ENCODE assay signal across 8 cellular contexts in the genomic region with DNA sequence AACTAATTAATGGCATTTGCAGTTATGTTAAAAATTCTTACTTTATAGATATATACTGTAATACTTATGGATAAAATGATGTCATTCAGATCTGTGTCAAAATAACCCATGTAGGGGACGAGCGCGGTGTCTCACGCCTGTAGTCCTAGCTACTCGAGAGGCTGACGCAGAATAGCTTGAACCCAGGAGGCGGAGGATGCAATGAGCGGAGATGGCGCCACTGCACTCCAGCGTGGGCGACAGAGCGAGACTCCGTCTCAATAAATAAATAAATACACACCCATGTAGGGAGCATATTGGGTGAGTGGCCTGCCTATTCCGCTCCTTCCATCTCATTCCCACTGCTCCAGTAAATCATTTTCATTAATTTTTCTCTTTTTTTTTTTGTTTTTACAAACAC. TPM values are rescaled to one million over a fixed set of nuclear protein-coding genes. Genes with fewer than 3 reads are reported as not detected.
A peak's percentile ranks its signal among the peaks of the same experiment; 100 is the strongest.
DNase-seq lines count a peak whose midpoint lies in the region; ATAC-seq and TF ChIP-seq lines count a peak whose summit lies in the region.

No MANE protein-coding gene starts in this region.

- H3K27ac ChIP-seq in CD8-positive, alpha-beta T cell (ENCODE audit: low read depth, low read length) = peak overlapping the region; percentile 82
- H3K27ac ChIP-seq in Peyer's patch (peak overlapping the region in 3 of 4 donors; percentile 79 to 91 (median 82)), duodenal mucosa (ENCODE audit: low read depth, low read length) (no peak overlapping the region)

- CTCF ChIA-PET in CD8-positive, alpha-beta T cell (lab: Charles Lee) = interaction anchor here (4.2 kb wide), 1 partner anchor 14 kb away, joined by 25 read pairs; no protein-coding TSS in a partner anchor

- H3K27ac Mint-ChIP-seq in CD8-positive, alpha-beta T cell = peak overlapping the region; percentile 98
- H3K27ac Mint-ChIP-seq in naive B cell = peak overlapping the region; percentile 99 to 100 (median 100)

- no peaks in the 10 kb centered on the region for H3K27me3 ChIP-seq in CD8-positive, alpha-beta T cell (ENCODE audit: insufficient read depth, low read length)
- H3K27me3 ChIP-seq in Peyer's patch (no peaks in the 10 kb centered on the region), duodenal mucosa (ENCODE audit: control insufficient read depth in 1 of 2, insufficient read depth in 2 of 2, low read length in 2 of 2) (no peaks in the 10 kb centered on the region)

- H3K4me3 Mint-ChIP-seq in CD8-positive, alpha-beta T cell = peak overlapping the region; percentile 99
- H3K4me3 Mint-ChIP-seq in naive B cell = peak overlapping the region; percentile 93 to 100 (median 98)

- TF ChIP-seq POLR2A in Peyer's patch (IDR thresholded peaks at IDR 0.05) = no peak

- H3K4me1 ChIP-seq in CD8-positive, alpha-beta T cell (ENCODE audit: insufficient read depth, low read length) = peaks cover 10% of the 10 kb centered on the region
- H3K4me1 ChIP-seq in Peyer's patch (no peaks in the 10 kb centered on the region), duodenal mucosa (ENCODE audit: control insufficient read depth in 1 of 2, insufficient read depth in 2 of 2, low read length in 2 of 2) (peaks cover 0 to 5% of the 10 kb centered on the region in 2 donors)

- no peaks in the 10 kb centered on the region for H3K9me3 ChIP-seq in CD8-positive, alpha-beta T cell (ENCODE audit: low read length)
- H3K9me3 ChIP-seq in Peyer's patch (no peaks in the 10 kb centered on the region), duodenal mucosa (ENCODE audit: control insufficient read depth in 1 of 2, low read length in 2 of 2) (no peaks in the 10 kb centered on the region)

- peaks cover 44% of the 10 kb centered on the region for H3K36me3 Mint-ChIP-seq in CD8-positive, alpha-beta T cell
- H3K36me3 Mint-ChIP-seq in naive B cell = peaks cover 4 to 15% of the 10 kb centered on the region in 2 donors

- peak overlapping the region in 1 of 2 donors; percentile 85 for H3K9ac ChIP-seq in duodenal mucosa (ENCODE audit: low read depth in 1 of 2, low read length in 2 of 2)

- peak overlapping the region; percentile 73 for H3K4me3 ChIP-seq in CD8-positive, alpha-beta T cell (ENCODE audit: low read depth, low read length)
- peak overlapping the region; percentile 59 to 70 (median 64) for H3K4me3 ChIP-seq in Peyer's patch
- H3K4me3 ChIP-seq in duodenal mucosa (ENCODE audit: low read depth in 1 of 2, low read length in 2 of 2) = peak overlapping the region; percentile 85 to 89

- POLR2A ChIA-PET in CD8-positive, alpha-beta T cell (lab: Charles Lee) = no interaction called here

- peaks cover 19% of the 10 kb centered on the region for H3K36me3 ChIP-seq in CD8-positive, alpha-beta T cell (ENCODE audit: insufficient read depth, low read length)
- H3K36me3 ChIP-seq in Peyer's patch (peaks cover 0 to 35% (median 0%) of the 10 kb centered on the region in 3 donors), duodenal mucosa (ENCODE audit: control insufficient read depth in 1 of 2, insufficient read depth in 2 of 2, low read length in 2 of 2) (peaks cover 9 to 30% of the 10 kb centered on the region in 2 donors)

- peak; percentile 14 for ATAC-seq in CD8-positive, alpha-beta T cell
- peak; percentile 43 to 57 for ATAC-seq in naive B cell (ENCODE audit: low read depth in 2 of 2)
- ATAC-seq in GM19397 (IDR thresholded peaks at IDR 0.05; ENCODE audit: unreplicated experiment) = no peak

- DNase-seq in CD8-positive, alpha-beta T cell = peak in 2 of 7 experiments; percentile 29 to 31
- DNase-seq in Peyer's patch (no peak), naive B cell (peak; percentile 21), HuH-7.5 (ENCODE audit: low spot score) (no peak), NCI-H2107 treated with DMSO at 0.1 percent for 48 hours (lab: John Stamatoyannopoulos, UW; ENCODE audit: unreplicated experiment) (no peak), inferior parietal cortex (ENCODE audit: extremely low spot score) (no peak)

- H3K9me3 Mint-ChIP-seq in CD8-positive, alpha-beta T cell = no peaks in the 10 kb centered on the region
- H3K9me3 Mint-ChIP-seq in naive B cell = no peaks in the 10 kb centered on the region

- H3K27me3 Mint-ChIP-seq in CD8-positive, alpha-beta T cell (ENCODE audit: low read depth) = no peaks in the 10 kb centered on the region
- H3K27me3 Mint-ChIP-seq in naive B cell = no peaks in the 10 kb centered on the region

- intact Hi-C loops in CD8-positive, alpha-beta T cell (cut with DNase I, micrococcal nuclease) = loop anchor here in 1 of 2 experiments (10.0 kb wide), 1 partner anchor 217 kb away; the partner anchor contains the start of genes ACO2 and PHF5A

- H3K4me1 Mint-ChIP-seq in CD8-positive, alpha-beta T cell (ENCODE audit: low read depth) = peaks cover 39% of the 10 kb centered on the region
- peaks cover 14 to 37% (median 33%) of the 10 kb centered on the region in 3 donors for H3K4me1 Mint-ChIP-seq in naive B cell

- TF ChIP-seq CTCF in CD8-positive, alpha-beta T cell (IDR thresholded peaks at IDR 0.05) = no peak
- TF ChIP-seq CTCF in Peyer's patch (IDR thresholded peaks at IDR 0.05) = no peak

RNA-seq across cellular contexts. Expression of gene SNU13, which starts 7.1 kb away (rescaled TPM):
- total RNA-seq in CD8-positive, alpha-beta T cell = 100 to 1,000 TPM; 158 to 173 TPM
- total RNA-seq in Peyer's patch = 10 to 100 TPM; 51.5 to 87.5 (median 58.6) TPM
- polyA plus RNA-seq in naive B cell (ENCODE audit: low read depth in 6 of 6) = 100 to 1,000 TPM; 264 to 311 (median 271) TPM

RNA-seq across cellular contexts. Expression of gene MEI1, which starts 17.7 kb away (rescaled TPM):
- total RNA-seq in CD8-positive, alpha-beta T cell = 10 to 100 TPM; 62.5 to 63.1 TPM
- 10 to 100 TPM in 2 of 4 donors, 1 to 10 TPM in 2; 1.1 to 20.6 (median 11.7) TPM for total RNA-seq in Peyer's patch
- polyA plus RNA-seq in naive B cell (ENCODE audit: low read depth in 6 of 6) = 100 to 1,000 TPM in 1 of 6 donors, 10 to 100 TPM in 5; 75.0 to 160 (median 83.4) TPM
